ENCODE assay signal across 2 cellular contexts in genomic region chr6:151388997-151389639, GRCh38.
TF ChIP-seq lines count a peak whose summit lies in the region.

No MANE protein-coding gene starts in this region.

TF ChIP-seq in HCT116, 20 proteins besides CTCF, POLR2A, EP300 and RAD21 (continued from another document):
- TF ChIP-seq POLR2AphosphoS5 (IDR thresholded peaks at IDR 0.05; ENCODE audit: low read depth, low read length) = no peak
- no peak for TF ChIP-seq ZNF274 (IDR thresholded peaks at IDR 0.05; ENCODE audit: low read depth, low read length)
- no peak for TF ChIP-seq CEBPB (IDR thresholded peaks at IDR 0.05; ENCODE audit: low read depth)
TF ChIP-seq in HCT116: peak in this region for 0.

TF ChIP-seq in HepG2, 621 proteins besides CTCF, POLR2A, EP300 and RAD21 (continued from another document):
- TF ChIP-seq NFAT5 (CRISPR knock-in tag; IDR thresholded peaks at IDR 0.05) = no peak
- TF ChIP-seq ZNF460 (CRISPR knock-in tag; IDR thresholded peaks at IDR 0.05; ENCODE audit: borderline replicate concordance) = peak; percentile 77
- TF ChIP-seq GTF3A (CRISPR knock-in tag; conservative IDR thresholded peaks at IDR 0.05) = no peak
- TF ChIP-seq ZNF276 (CRISPR knock-in tag; IDR thresholded peaks at IDR 0.05; ENCODE audit: low read depth) = no peak
- TF ChIP-seq TAF1 (CRISPR knock-in tag; IDR thresholded peaks at IDR 0.05) = no peak
- 0 out of 2 replicates have a peak, but pooled peaks have one; percentile 10 for TF ChIP-seq SNAPC5 (CRISPR knock-in tag; IDR thresholded peaks at IDR 0.05; ENCODE audit: borderline replicate concordance)
- TF ChIP-seq, protein P1, sequence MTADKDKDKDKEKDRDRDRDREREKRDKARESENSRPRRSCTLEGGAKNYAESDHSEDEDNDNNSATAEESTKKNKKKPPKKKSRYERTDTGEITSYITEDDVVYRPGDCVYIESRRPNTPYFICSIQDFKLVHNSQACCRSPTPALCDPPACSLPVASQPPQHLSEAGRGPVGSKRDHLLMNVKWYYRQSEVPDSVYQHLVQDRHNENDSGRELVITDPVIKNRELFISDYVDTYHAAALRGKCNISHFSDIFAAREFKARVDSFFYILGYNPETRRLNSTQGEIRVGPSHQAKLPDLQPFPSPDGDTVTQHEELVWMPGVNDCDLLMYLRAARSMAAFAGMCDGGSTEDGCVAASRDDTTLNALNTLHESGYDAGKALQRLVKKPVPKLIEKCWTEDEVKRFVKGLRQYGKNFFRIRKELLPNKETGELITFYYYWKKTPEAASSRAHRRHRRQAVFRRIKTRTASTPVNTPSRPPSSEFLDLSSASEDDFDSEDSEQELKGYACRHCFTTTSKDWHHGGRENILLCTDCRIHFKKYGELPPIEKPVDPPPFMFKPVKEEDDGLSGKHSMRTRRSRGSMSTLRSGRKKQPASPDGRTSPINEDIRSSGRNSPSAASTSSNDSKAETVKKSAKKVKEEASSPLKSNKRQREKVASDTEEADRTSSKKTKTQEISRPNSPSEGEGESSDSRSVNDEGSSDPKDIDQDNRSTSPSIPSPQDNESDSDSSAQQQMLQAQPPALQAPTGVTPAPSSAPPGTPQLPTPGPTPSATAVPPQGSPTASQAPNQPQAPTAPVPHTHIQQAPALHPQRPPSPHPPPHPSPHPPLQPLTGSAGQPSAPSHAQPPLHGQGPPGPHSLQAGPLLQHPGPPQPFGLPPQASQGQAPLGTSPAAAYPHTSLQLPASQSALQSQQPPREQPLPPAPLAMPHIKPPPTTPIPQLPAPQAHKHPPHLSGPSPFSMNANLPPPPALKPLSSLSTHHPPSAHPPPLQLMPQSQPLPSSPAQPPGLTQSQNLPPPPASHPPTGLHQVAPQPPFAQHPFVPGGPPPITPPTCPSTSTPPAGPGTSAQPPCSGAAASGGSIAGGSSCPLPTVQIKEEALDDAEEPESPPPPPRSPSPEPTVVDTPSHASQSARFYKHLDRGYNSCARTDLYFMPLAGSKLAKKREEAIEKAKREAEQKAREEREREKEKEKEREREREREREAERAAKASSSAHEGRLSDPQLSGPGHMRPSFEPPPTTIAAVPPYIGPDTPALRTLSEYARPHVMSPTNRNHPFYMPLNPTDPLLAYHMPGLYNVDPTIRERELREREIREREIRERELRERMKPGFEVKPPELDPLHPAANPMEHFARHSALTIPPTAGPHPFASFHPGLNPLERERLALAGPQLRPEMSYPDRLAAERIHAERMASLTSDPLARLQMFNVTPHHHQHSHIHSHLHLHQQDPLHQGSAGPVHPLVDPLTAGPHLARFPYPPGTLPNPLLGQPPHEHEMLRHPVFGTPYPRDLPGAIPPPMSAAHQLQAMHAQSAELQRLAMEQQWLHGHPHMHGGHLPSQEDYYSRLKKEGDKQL (CRISPR knock-in tag; IDR thresholded peaks at IDR 0.05; ENCODE audit: low read depth) = no peak
- no peak for TF ChIP-seq GABPA (IDR thresholded peaks at IDR 0.05; ENCODE audit: low read depth, low read length)
- 0 out of 2 replicates have a peak, but pooled peaks have one; percentile 3 for TF ChIP-seq GABPA (CRISPR knock-in tag; IDR thresholded peaks at IDR 0.05; ENCODE audit: low read depth)
- TF ChIP-seq ZNF354B (CRISPR knock-in tag; IDR thresholded peaks at IDR 0.05) = no peak
- TF ChIP-seq REXO4 (CRISPR knock-in tag; IDR thresholded peaks at IDR 0.05; ENCODE audit: borderline replicate concordance) = no peak
- TF ChIP-seq, protein P2, sequence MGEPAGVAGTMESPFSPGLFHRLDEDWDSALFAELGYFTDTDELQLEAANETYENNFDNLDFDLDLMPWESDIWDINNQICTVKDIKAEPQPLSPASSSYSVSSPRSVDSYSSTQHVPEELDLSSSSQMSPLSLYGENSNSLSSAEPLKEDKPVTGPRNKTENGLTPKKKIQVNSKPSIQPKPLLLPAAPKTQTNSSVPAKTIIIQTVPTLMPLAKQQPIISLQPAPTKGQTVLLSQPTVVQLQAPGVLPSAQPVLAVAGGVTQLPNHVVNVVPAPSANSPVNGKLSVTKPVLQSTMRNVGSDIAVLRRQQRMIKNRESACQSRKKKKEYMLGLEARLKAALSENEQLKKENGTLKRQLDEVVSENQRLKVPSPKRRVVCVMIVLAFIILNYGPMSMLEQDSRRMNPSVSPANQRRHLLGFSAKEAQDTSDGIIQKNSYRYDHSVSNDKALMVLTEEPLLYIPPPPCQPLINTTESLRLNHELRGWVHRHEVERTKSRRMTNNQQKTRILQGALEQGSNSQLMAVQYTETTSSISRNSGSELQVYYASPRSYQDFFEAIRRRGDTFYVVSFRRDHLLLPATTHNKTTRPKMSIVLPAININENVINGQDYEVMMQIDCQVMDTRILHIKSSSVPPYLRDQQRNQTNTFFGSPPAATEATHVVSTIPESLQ (CRISPR knock-in tag; conservative IDR thresholded peaks at IDR 0.05) = no peak
- TF ChIP-seq SIX1 (CRISPR knock-in tag; IDR thresholded peaks at IDR 0.05; ENCODE audit: borderline replicate concordance) = no peak
- TF ChIP-seq RBM22 (optimal IDR thresholded peaks at IDR 0.05; ENCODE audit: low read length) = peak; percentile 18
- TF ChIP-seq ZNF33A (CRISPR knock-in tag; IDR thresholded peaks at IDR 0.05; ENCODE audit: borderline replicate concordance) = 0 out of 2 replicates have a peak, but pooled peaks have one; percentile 3
- TF ChIP-seq, protein P3, sequence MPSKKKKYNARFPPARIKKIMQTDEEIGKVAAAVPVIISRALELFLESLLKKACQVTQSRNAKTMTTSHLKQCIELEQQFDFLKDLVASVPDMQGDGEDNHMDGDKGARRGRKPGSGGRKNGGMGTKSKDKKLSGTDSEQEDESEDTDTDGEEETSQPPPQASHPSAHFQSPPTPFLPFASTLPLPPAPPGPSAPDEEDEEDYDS (CRISPR knock-in tag; IDR thresholded peaks at IDR 0.05) = no peak
- no peak for TF ChIP-seq XBP1 (CRISPR knock-in tag; IDR thresholded peaks at IDR 0.05)
- no peak for TF ChIP-seq DNMT1 (CRISPR knock-in tag; IDR thresholded peaks at IDR 0.05)
- no peak for TF ChIP-seq NPAS2 (CRISPR knock-in tag; IDR thresholded peaks at IDR 0.05; ENCODE audit: borderline replicate concordance)
- 0 out of 2 replicates have a peak, but pooled peaks have one; percentile 3 for TF ChIP-seq NKX3-1 (CRISPR knock-in tag; IDR thresholded peaks at IDR 0.05)
- TF ChIP-seq ZNF770 (CRISPR knock-in tag; IDR thresholded peaks at IDR 0.05) = peak; percentile 54; the same call in 1 of the 2 replicates
- TF ChIP-seq ZFP1 (CRISPR knock-in tag; IDR thresholded peaks at IDR 0.05) = no peak
- TF ChIP-seq SOX5 (CRISPR knock-in tag; IDR thresholded peaks at IDR 0.05; ENCODE audit: borderline replicate concordance) = no peak
- TF ChIP-seq ZSCAN9 (CRISPR knock-in tag; IDR thresholded peaks at IDR 0.05; ENCODE audit: borderline replicate concordance) = no peak
- TF ChIP-seq PPARG (CRISPR knock-in tag; conservative IDR thresholded peaks at IDR 0.05) = no peak
- TF ChIP-seq, protein P4, sequence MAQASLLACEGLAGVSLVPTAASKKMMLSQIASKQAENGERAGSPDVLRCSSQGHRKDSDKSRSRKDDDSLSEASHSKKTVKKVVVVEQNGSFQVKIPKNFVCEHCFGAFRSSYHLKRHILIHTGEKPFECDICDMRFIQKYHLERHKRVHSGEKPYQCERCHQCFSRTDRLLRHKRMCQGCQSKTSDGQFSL (CRISPR knock-in tag; IDR thresholded peaks at IDR 0.05) = no peak
- TF ChIP-seq ZNF607 (CRISPR knock-in tag; IDR thresholded peaks at IDR 0.05; ENCODE audit: borderline replicate concordance) = no peak
- no peak for TF ChIP-seq PAX8 (CRISPR knock-in tag; IDR thresholded peaks at IDR 0.05; ENCODE audit: borderline replicate concordance)
- TF ChIP-seq, protein P5, sequence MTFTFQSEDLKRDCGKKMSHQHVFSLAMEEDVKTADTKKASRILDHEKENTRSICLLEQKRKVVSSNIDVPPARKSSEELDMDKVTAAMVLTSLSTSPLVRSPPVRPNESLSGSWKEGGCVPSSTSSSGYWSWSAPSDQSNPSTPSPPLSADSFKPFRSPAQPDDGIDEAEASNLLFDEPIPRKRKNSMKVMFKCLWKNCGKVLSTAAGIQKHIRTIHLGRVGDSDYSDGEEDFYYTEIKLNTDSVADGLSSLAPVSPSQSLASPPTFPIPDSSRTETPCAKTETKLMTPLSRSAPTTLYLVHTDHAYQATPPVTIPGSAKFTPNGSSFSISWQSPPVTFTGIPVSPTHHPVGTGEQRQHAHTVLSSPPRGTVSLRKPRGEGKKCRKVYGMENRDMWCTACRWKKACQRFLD (CRISPR knock-in tag; IDR thresholded peaks at IDR 0.05; ENCODE audit: borderline replicate concordance) = no peak
- TF ChIP-seq ZNF678 (CRISPR knock-in tag; IDR thresholded peaks at IDR 0.05) = no peak
- TF ChIP-seq KDM5B (CRISPR knock-in tag; IDR thresholded peaks at IDR 0.05; ENCODE audit: borderline replicate concordance) = no peak
- no peak for TF ChIP-seq MED13 (CRISPR knock-in tag; IDR thresholded peaks at IDR 0.05)
- 0 out of 2 replicates have a peak, but pooled peaks have one; percentile 8 for TF ChIP-seq MED1 (CRISPR knock-in tag; IDR thresholded peaks at IDR 0.05)
TF ChIP-seq in HepG2: peak in this region for 12.
